Comparison of ENCODE assay signal across 8 cellular contexts in the genomic region with DNA sequence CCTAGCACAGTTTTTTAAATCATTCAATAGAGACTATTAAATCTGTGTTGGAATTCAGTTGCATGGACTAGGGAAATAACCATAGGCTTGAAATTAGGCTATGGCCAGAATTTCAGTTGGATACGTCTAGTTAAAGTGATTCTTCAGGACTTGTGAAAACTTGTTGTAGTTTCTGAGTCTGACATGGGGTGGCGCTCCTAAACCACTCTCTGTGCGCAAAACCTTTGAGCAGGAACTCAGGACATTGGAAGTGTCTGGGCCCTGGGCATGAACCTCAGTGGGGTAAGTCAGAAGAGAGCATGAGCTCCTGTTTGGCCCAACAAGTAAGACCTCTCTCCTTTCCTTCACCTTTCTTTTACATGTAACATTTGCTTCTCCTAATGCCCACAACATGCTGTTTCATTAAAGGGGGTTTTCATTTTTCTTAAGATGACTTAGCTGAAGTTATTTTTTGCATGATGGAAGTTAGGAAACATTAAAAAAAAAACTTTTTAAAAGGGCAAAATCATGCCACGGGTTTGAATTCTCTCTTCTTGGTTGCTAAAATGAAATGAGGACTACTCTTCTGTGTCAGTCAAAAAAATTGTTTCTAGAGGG. TPM values are rescaled to one million over a fixed set of nuclear protein-coding genes. Genes with fewer than 3 reads are reported as not detected.
DNase-seq lines count a peak whose midpoint lies in the region; ATAC-seq and TF ChIP-seq lines count a peak whose summit lies in the region.

No MANE protein-coding gene starts in this region.

- dilution Hi-C loops in mammary epithelial cell (cut with HindIII; ENCODE audit: low sequenced_read_pairs): no loop called here

- TF ChIP-seq POLR2A in transverse colon (IDR thresholded peaks at IDR 0.05): no peak

- H3K79me2 ChIP-seq in DND-41 (ENCODE audit: insufficient read depth, low read length): no peaks in the 10 kb centered on the region
- H3K79me2 ChIP-seq in mammary epithelial cell (ENCODE audit: insufficient read depth, low read length): no peaks in the 10 kb centered on the region

- no peak overlapping the region for H3K9ac ChIP-seq in DND-41 (ENCODE audit: low read depth, low read length)
- H3K9ac ChIP-seq in mammary epithelial cell (ENCODE audit: insufficient read depth, low read length): no peak overlapping the region

- H3K27me3 ChIP-seq in DND-41 (ENCODE audit: insufficient read depth, low read length, poor library complexity): peaks cover 20% of the 10 kb centered on the region
- H3K27me3 ChIP-seq in mammary epithelial cell (ENCODE audit: insufficient read depth, low read length): no peaks in the 10 kb centered on the region
- H3K27me3 ChIP-seq in transverse colon: no peaks in the 10 kb centered on the region

- no peaks in the 10 kb centered on the region for H4K20me1 ChIP-seq in DND-41 (ENCODE audit: insufficient read depth, low read length)
- no peaks in the 10 kb centered on the region for H4K20me1 ChIP-seq in mammary epithelial cell (ENCODE audit: insufficient read depth, low read length)

- H3K9me3 ChIP-seq in DND-41 (ENCODE audit: insufficient read depth, low read length, severe bottlenecking) (no peaks in the 10 kb centered on the region), mammary epithelial cell (replicated peaks; ENCODE audit: insufficient read depth, low read length) (no peaks in the 10 kb centered on the region), transverse colon (no peaks in the 10 kb centered on the region)

- DNase-seq in DND-41 (peak; percentile 35), HPDE6-E6E7 (ENCODE audit: extremely low spot score) (peak; percentile 42), NOMO-1 treated with dmso at 0.1 percent for 144 hours (lab: John Stamatoyannopoulos, UW; ENCODE audit: unreplicated experiment) (peak; percentile 40), mammary epithelial cell (peak; percentile 67), left colon (peak in 1 of 2 donors; percentile 38), transverse colon (peak; percentile 41)

- H3K36me3 ChIP-seq in DND-41 (ENCODE audit: insufficient read depth, low read length) (no peaks in the 10 kb centered on the region), mammary epithelial cell (ENCODE audit: insufficient read depth, low read length) (no peaks in the 10 kb centered on the region), transverse colon (no peaks in the 10 kb centered on the region)

- H3K4me2 ChIP-seq in DND-41 (ENCODE audit: insufficient read depth, low read length) (no peak overlapping the region), mammary epithelial cell (ENCODE audit: insufficient read depth, low read depth, low read length) (no peak overlapping the region)

- H3K4me3 ChIP-seq in DND-41 (ENCODE audit: low read depth in 1 of 2, low read length in 2 of 2) (no peak overlapping the region), mammary epithelial cell (replicated peaks in 1 of 3; ENCODE audit: insufficient read depth in 1 of 3, low read depth in 2 of 3, low read length in 3 of 3) (no peak overlapping the region), transverse colon (no peak overlapping the region)

- peak; percentile 61 for TF ChIP-seq CTCF in DND-41 (IDR thresholded peaks at IDR 0.05; ENCODE audit: borderline replicate concordance, extremely low read depth, low read length, poor library complexity, severe bottlenecking)
- TF ChIP-seq CTCF in mammary epithelial cell (conservative IDR thresholded peaks at IDR 0.05 in 1 of 2, IDR thresholded peaks at IDR 0.05 in 1 of 2; ENCODE audit: extremely low read depth in 1 of 2, insufficient read depth in 1 of 2, low read depth in 1 of 2, low read length in 2 of 2): peak; percentile 81 to 89
- peak; percentile 41 to 59 (median 47) for TF ChIP-seq CTCF in transverse colon (IDR thresholded peaks at IDR 0.05)

- 44% methylated on average over 4 of the region's 4 CpGs for WGBS in mammary epithelial cell (ENCODE audit: low coverage, missing lambda C conversion rate)
- WGBS in transverse colon (ENCODE audit: low coverage in 1 of 2), 2 donors: 42 to 45% methylated on average over 4 of the region's 4 CpGs

- ATAC-seq in DND-41 (ENCODE audit: insufficient read depth, low read depth) (0 out of 3 replicates have a peak, but pooled peaks have one; percentile 37), left colon (peak; percentile 59), GM19397 (IDR thresholded peaks at IDR 0.05; ENCODE audit: unreplicated experiment) (no peak), HG03025 (IDR thresholded peaks at IDR 0.05; ENCODE audit: low FRiP score, unreplicated experiment) (no peak)

- H3K4me1 ChIP-seq in DND-41 (ENCODE audit: insufficient read depth, low read length): no peaks in the 10 kb centered on the region
- no peaks in the 10 kb centered on the region for H3K4me1 ChIP-seq in mammary epithelial cell (ENCODE audit: insufficient read depth, low read length)
- no peaks in the 10 kb centered on the region for H3K4me1 ChIP-seq in transverse colon

- no peak overlapping the region for H2AFZ ChIP-seq in DND-41 (ENCODE audit: low read depth, low read length)
- H2AFZ ChIP-seq in mammary epithelial cell (ENCODE audit: low read depth, low read length): no peak overlapping the region

- intact Hi-C loops in mammary epithelial cell (cut with micrococcal nuclease) (loop anchor here (1.0 to 2.0 kb wide), 5 partner anchors 24 to 437 kb away; a partner anchor contains a TSS), left colon (cut with DNase I, micrococcal nuclease) (loop anchor here in 1 of 2 donors (5.0 to 10.0 kb wide), 2 partner anchors 297 to 439 kb away; no protein-coding TSS in a partner anchor), transverse colon (cut with DNase I; ENCODE audit: low total_unique reads) (loop anchor here (10.0 kb wide), 2 partner anchors 187 to 297 kb away; a partner anchor contains a TSS)

- H3K27ac ChIP-seq in DND-41 (ENCODE audit: low read length): no peak overlapping the region
- no peak overlapping the region for H3K27ac ChIP-seq in mammary epithelial cell (ENCODE audit: insufficient read depth, low read depth, low read length)
- no peak overlapping the region for H3K27ac ChIP-seq in transverse colon

- in situ Hi-C loops in mammary epithelial cell (cut with MboI; ENCODE audit: low sequenced_read_pairs in 2 of 2) (loop anchor here in 1 of 2 donors (10.0 kb wide), 1 partner anchor 297 kb away; no protein-coding TSS in a partner anchor), transverse colon (cut with MboI; ENCODE audit: low pct_ligation_motif_present in 1 of 4, low pct_unique_long_range_greater_than_20kb in 1 of 4, low sequenced_read_pairs in 3 of 4) (no loop called here)

- CTCF ChIA-PET in mammary epithelial cell (lab: Charles Lee; ENCODE audit: low non-redundant PET): interaction anchor here (0.7 to 1.0 kb wide), 2 partner anchors 191 to 297 kb away, joined by 4 to 6 read pairs; a partner anchor contains a TSS

- TF ChIP-seq EP300 in transverse colon (IDR thresholded peaks at IDR 0.05; ENCODE audit: low read depth): no peak

- no TSS peak for BruUV-seq in mammary epithelial cell (replicated peaks; lab: Mats Ljungman, UMichigan)

RNA-seq across cellular contexts. Expression of a gene that starts 17.1 kb away (rescaled TPM):
- total RNA-seq in mammary epithelial cell (under 1 TPM in 1 of 2 donors, not detected in 1; 0.33 TPM), left colon (not detected), transverse colon (not detected)
- polyA plus RNA-seq in mammary epithelial cell: not detected
- polyA minus RNA-seq in mammary epithelial cell: not detected

Comparison
In these comparisons a context has a peak if more than half of its experiments do, and no peak if none do; other contexts are left out.
1. ATAC-seq: peak in DND-41 (single experiment) and left colon (single experiment); none in GM19397 (single experiment) and HG03025 (single experiment).
2. Peak in every context shown above with its lines, with median percentiles within 50 percentile points of each other: CTCF ChIP-seq.